Comparison of ENCODE assay signal across 8 cellular contexts in the genomic region with DNA sequence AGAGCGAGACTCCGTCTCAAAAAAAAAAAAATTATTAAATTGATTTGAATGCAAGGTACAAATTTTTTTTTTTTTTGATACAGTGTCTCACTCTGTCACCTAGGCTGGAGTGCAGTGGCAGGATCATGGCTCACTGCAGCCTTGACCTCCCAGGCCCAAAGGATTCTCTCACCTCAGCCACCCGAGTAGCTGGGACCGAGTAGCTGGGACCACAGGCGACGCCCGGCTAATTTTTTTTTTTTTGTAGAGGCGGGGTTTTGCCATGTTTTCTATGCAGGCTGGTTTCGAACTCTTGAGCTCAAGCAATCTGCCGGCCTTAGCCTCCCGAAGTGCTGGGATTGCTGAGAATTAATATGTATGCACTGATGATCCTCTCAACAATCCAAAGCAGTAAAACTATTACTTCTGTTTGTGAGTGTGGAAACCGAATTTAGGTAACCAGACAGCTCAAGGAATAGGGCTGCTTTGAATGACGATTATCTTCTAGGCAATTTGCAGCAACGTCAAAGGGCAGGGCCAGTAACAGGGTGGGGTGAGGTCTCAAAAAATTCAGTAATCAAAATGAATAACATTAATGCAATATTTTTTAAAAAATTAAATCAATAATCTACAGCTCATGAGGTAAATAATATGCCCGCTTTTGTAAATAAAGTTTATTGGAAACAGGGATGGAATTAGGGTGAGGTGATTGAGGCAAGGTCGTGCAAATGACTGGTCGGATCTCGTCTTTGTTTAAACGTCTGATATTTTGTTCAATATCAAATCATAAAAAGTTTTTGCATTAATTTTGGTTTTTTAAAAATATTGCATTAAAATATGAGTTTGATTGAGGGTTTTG. TPM values are rescaled to one million over a fixed set of nuclear protein-coding genes. Genes with fewer than 3 reads are reported as not detected.
DNase-seq lines count a peak whose midpoint lies in the region; ATAC-seq and TF ChIP-seq lines count a peak whose summit lies in the region.

No MANE protein-coding gene starts in this region.

- no peak for TF ChIP-seq CTCF in psoas muscle (IDR thresholded peaks at IDR 0.05)

- H3K4me1 ChIP-seq in SJCRH30 (no peaks in the 10 kb centered on the region), psoas muscle (peaks cover 8% of the 10 kb centered on the region)

- intact Hi-C loops in psoas muscle (cut with DNase I): no loop called here

- H3K27ac ChIP-seq in SJCRH30: peak overlapping the region; percentile 90
- H3K27ac ChIP-seq in psoas muscle: peak overlapping the region; percentile 15

- H3K27me3 ChIP-seq in SJCRH30: no peaks in the 10 kb centered on the region
- H3K27me3 ChIP-seq in psoas muscle (ENCODE audit: insufficient read depth in 3 of 3, low read length in 2 of 3): peaks cover 0 to 17% (median 0%) of the 10 kb centered on the region in 3 donors

- H3K4me3 ChIP-seq in SJCRH30 (peak overlapping the region; percentile 91), psoas muscle (peak overlapping the region; percentile 93)

- no peak for ATAC-seq in psoas muscle
- ATAC-seq in HG03095 (IDR thresholded peaks at IDR 0.05; ENCODE audit: unreplicated experiment): no peak

- H3K9me3 ChIP-seq in SJCRH30 (replicated peaks): no peaks in the 10 kb centered on the region
- H3K9me3 ChIP-seq in psoas muscle: no peaks in the 10 kb centered on the region

- no peak for TF ChIP-seq POLR2A in erythroblast (IDR thresholded peaks at IDR 0.05; ENCODE audit: low read length)

- peaks cover 25% of the 10 kb centered on the region for H3K36me3 ChIP-seq in SJCRH30
- H3K36me3 ChIP-seq in psoas muscle (ENCODE audit: insufficient read depth in 1 of 2, low read depth in 1 of 2): no peaks in the 10 kb centered on the region

- WGBS in psoas muscle, 3 donors: 37 to 48% (median 39%) methylated on average over 19 of the region's 19 CpGs

- DNase-seq in NCI-H82 (lab: John Stamatoyannopoulos, UW) (peak; percentile 26), NCI-H82 treated with DMSO at 0.1 percent for 48 hours (lab: John Stamatoyannopoulos, UW; ENCODE audit: unreplicated experiment) (no peak), SJCRH30 (peak in 1 of 2 experiments; percentile 29), erythroblast (lab: John Stamatoyannopoulos, UW) (peak; percentile 56 to 63), psoas muscle (no peak), NCI-H1930 (lab: John Stamatoyannopoulos, UW) (no peak)
- no peak for DNase-seq in activated CD8-positive, alpha-beta memory T cell treated with anti-CD3 and anti-CD28 coated beads for 24 hours

RNA-seq across cellular contexts. Expression of gene CLSPN, which starts 1.2 kb away (rescaled TPM):
- total RNA-seq in SJCRH30 (2014; rRNA removed; shearing (Covaris generic)): 85.8 and 95.4 TPM in 2 replicates
- total RNA-seq in psoas muscle: under 1 TPM in 3 of 4 donors, not detected in 1; 0.14 to 0.34 (median 0.15) TPM
- under 1 TPM in 2 of 3 donors, not detected in 1; 0.08 to 0.34 TPM for polyA plus RNA-seq in psoas muscle

RNA-seq across cellular contexts. Expression of gene AGO4, which starts 39.2 kb away (rescaled TPM):
- 11.1 and 17.1 TPM in 2 replicates for total RNA-seq in SJCRH30 (2014; rRNA removed; shearing (Covaris generic))
- total RNA-seq in psoas muscle: 10 to 100 TPM; 13.9 to 27.4 (median 17.2) TPM
- 10 to 100 TPM in 1 of 3 donors, 1 to 10 TPM in 2; 3.5 to 13.3 (median 6.7) TPM for polyA plus RNA-seq in psoas muscle

RNA-seq across cellular contexts. Expression of gene C1orf216, which starts 49.9 kb away (rescaled TPM):
- total RNA-seq in SJCRH30 (2014; rRNA removed; shearing (Covaris generic)): 9.7 and 12.5 TPM in 2 replicates
- 10 to 100 TPM; 11.4 to 16.1 (median 14.1) TPM for total RNA-seq in psoas muscle
- 10 to 100 TPM in 2 of 3 donors, 1 to 10 TPM in 1; 8.8 to 24.2 (median 21.1) TPM for polyA plus RNA-seq in psoas muscle

Comparison
In these comparisons a context has a peak if more than half of its experiments do, and no peak if none do; other contexts are left out.
1. DNase-seq: peak in NCI-H82 (single experiment) and erythroblast (2 of 2); none in NCI-H82 treated with DMSO at 0.1 percent for 48 hours (single experiment), psoas muscle (0 of 2), NCI-H1930 (0 of 2) and activated CD8-positive, alpha-beta memory T cell treated with anti-CD3 and anti-CD28 coated beads for 24 hours (single experiment).
2. RNA of gene CLSPN, which starts 1.2 kb away (total RNA-seq): 85.8 to 95.4 TPM in SJCRH30; 0.14 to 0.34 TPM in psoas muscle; every median in the first group is over 10 times any median in the second.